In genomic region chr4:75512336-75513211, GRCh38 we compare ENCODE assay signal across 8 cellular contexts. TPM values are rescaled to one million over a fixed set of nuclear protein-coding genes. Genes with fewer than 3 reads are reported as not detected.
A peak's percentile ranks its signal among the peaks of the same experiment; 100 is the strongest.
DNase-seq lines count a peak whose midpoint lies in the region; ATAC-seq and TF ChIP-seq lines count a peak whose summit lies in the region.

No MANE protein-coding gene starts in this region.

- peak overlapping the region; percentile 31 for H2AFZ ChIP-seq in mammary epithelial cell (ENCODE audit: low read depth, low read length)

- H3K27ac ChIP-seq in mammary epithelial cell (ENCODE audit: insufficient read depth, low read depth, low read length) (peak overlapping the region; percentile 94), muscle layer of duodenum (ENCODE audit: low read length) (peak overlapping the region; percentile 95)

- peak overlapping the region; percentile 82 for H3K4me2 ChIP-seq in mammary epithelial cell (ENCODE audit: insufficient read depth, low read depth, low read length)

- H4K20me1 ChIP-seq in mammary epithelial cell (ENCODE audit: insufficient read depth, low read length) = no peaks in the 10 kb centered on the region

- peaks cover 74% of the 10 kb centered on the region for H3K79me2 ChIP-seq in mammary epithelial cell (ENCODE audit: insufficient read depth, low read length)

- peak overlapping the region; percentile 97 for H3K9ac ChIP-seq in mammary epithelial cell (ENCODE audit: insufficient read depth, low read length)

- intact Hi-C loops in mammary epithelial cell (cut with micrococcal nuclease) = loop anchor here (5.0 to 10.0 kb wide), 2 partner anchors 45 to 212 kb away; partner anchors contain the start of genes ODAPH and USO1

- in situ Hi-C loops in mammary epithelial cell (cut with MboI; ENCODE audit: low sequenced_read_pairs in 2 of 2) = no loop called here

- BruUV-seq in mammary epithelial cell (replicated peaks; lab: Mats Ljungman, UMichigan) = no TSS peak

- WGBS in mammary epithelial cell (ENCODE audit: low coverage, missing lambda C conversion rate) = under 1% methylated on average over 5 of the region's 6 CpGs

- peaks cover 23% of the 10 kb centered on the region for H3K4me1 ChIP-seq in mammary epithelial cell (ENCODE audit: insufficient read depth, low read length)
- H3K4me1 ChIP-seq in muscle layer of duodenum (ENCODE audit: control insufficient read depth in 1 of 2, insufficient read depth in 2 of 2, low read length in 2 of 2) = peaks cover 18 to 38% of the 10 kb centered on the region in 2 donors

- peak overlapping the region; percentile 97 for H3K4me3 ChIP-seq in GM08714 (ENCODE audit: low read length)
- H3K4me3 ChIP-seq in MG63 = peak overlapping the region; percentile 72
- peak overlapping the region; percentile 62 to 93 (median 87) for H3K4me3 ChIP-seq in mammary epithelial cell (replicated peaks in 1 of 3; ENCODE audit: insufficient read depth in 1 of 3, low read depth in 2 of 3, low read length in 3 of 3)
- peak overlapping the region; percentile 83 to 89 for H3K4me3 ChIP-seq in muscle layer of duodenum (ENCODE audit: low read depth in 1 of 2, low read length in 2 of 2)

- TF ChIP-seq CTCF in mammary epithelial cell (conservative IDR thresholded peaks at IDR 0.05 in 1 of 2, IDR thresholded peaks at IDR 0.05 in 1 of 2; ENCODE audit: extremely low read depth in 1 of 2, insufficient read depth in 1 of 2, low read depth in 1 of 2, low read length in 2 of 2) = no peak

- peaks cover 14% of the 10 kb centered on the region for H3K36me3 ChIP-seq in MG63
- H3K36me3 ChIP-seq in mammary epithelial cell (ENCODE audit: insufficient read depth, low read length) = peaks cover 5% of the 10 kb centered on the region
- peaks cover 6 to 14% of the 10 kb centered on the region in 2 donors for H3K36me3 ChIP-seq in muscle layer of duodenum (ENCODE audit: control insufficient read depth in 1 of 2, insufficient read depth in 2 of 2, low read length in 2 of 2)

- CTCF ChIA-PET in mammary epithelial cell (lab: Charles Lee; ENCODE audit: low non-redundant PET) = no interaction called here

- H3K9me3 ChIP-seq in MG63 (no peaks in the 10 kb centered on the region), mammary epithelial cell (replicated peaks; ENCODE audit: insufficient read depth, low read length) (no peaks in the 10 kb centered on the region), muscle layer of duodenum (ENCODE audit: control insufficient read depth in 1 of 2, low read length in 2 of 2) (no peaks in the 10 kb centered on the region)

- no peak for ATAC-seq in HG02678 (IDR thresholded peaks at IDR 0.05; ENCODE audit: unreplicated experiment)
- no peak for ATAC-seq in GM21515 (IDR thresholded peaks at IDR 0.05; ENCODE audit: unreplicated experiment)

- DNase-seq in MG63 = peak; percentile 1
- peak; percentile 48 for DNase-seq in mammary epithelial cell
- no peak for DNase-seq in hepatic stellate cell (ENCODE audit: low spot score)
- no peak for DNase-seq in DMS53 treated with DMSO at 0.1 percent for 48 hours (lab: John Stamatoyannopoulos, UW; ENCODE audit: unreplicated experiment)

- no peaks in the 10 kb centered on the region for H3K27me3 ChIP-seq in MG63
- H3K27me3 ChIP-seq in mammary epithelial cell (ENCODE audit: insufficient read depth, low read length) = no peaks in the 10 kb centered on the region
- H3K27me3 ChIP-seq in muscle layer of duodenum (ENCODE audit: low read depth, low read length) = no peaks in the 10 kb centered on the region

- dilution Hi-C loops in mammary epithelial cell (cut with HindIII; ENCODE audit: low sequenced_read_pairs) = no loop called here

RNA-seq across cellular contexts. Expression of gene RCHY1, which starts 1.6 kb away (rescaled TPM):
- total RNA-seq in MG63 (2014; rRNA removed; shearing (Covaris generic); ENCODE audit: low replicate concordance) = 4.8 and 8.7 TPM in 2 replicates
- 10 to 100 TPM; 25.1 to 35.5 TPM for total RNA-seq in mammary epithelial cell
- polyA plus RNA-seq in mammary epithelial cell = 22.3 TPM
- 11.9 TPM for polyA minus RNA-seq in mammary epithelial cell

RNA-seq across cellular contexts. Expression of gene THAP6, which starts 1.7 kb away (rescaled TPM):
- 6.4 and 12.5 TPM in 2 replicates for total RNA-seq in MG63 (2014; rRNA removed; shearing (Covaris generic); ENCODE audit: low replicate concordance)
- 10 to 100 TPM; 14.0 to 19.5 TPM for total RNA-seq in mammary epithelial cell
- 5.2 TPM for polyA plus RNA-seq in mammary epithelial cell
- 28.5 TPM for polyA minus RNA-seq in mammary epithelial cell

RNA-seq across cellular contexts. Expression of gene ODAPH, which starts 43.3 kb away (rescaled TPM):
- total RNA-seq in MG63 (2014; rRNA removed; shearing (Covaris generic); ENCODE audit: low replicate concordance) = not detected in 2 replicates
- total RNA-seq in mammary epithelial cell = not detected
- polyA plus RNA-seq in mammary epithelial cell = 0.10 TPM
- not detected for polyA minus RNA-seq in mammary epithelial cell

Comparison
In these comparisons a context has a peak if more than half of its experiments do, and no peak if none do; other contexts are left out.
1. DNase-seq: peak in MG63 (single experiment) and mammary epithelial cell (single experiment); none in hepatic stellate cell (single experiment) and DMS53 treated with DMSO at 0.1 percent for 48 hours (single experiment).
2. Peak in every context shown above with its lines, with median percentiles within 50 percentile points of each other: H3K4me3 ChIP-seq.